In genomic region chr19:46718157-46718933, GRCh38 we compare ENCODE assay signal across 8 cellular contexts. TPM values are rescaled to one million over a fixed set of nuclear protein-coding genes. Genes with fewer than 3 reads are reported as not detected.
A peak's percentile ranks its signal among the peaks of the same experiment; 100 is the strongest.
DNase-seq lines count a peak whose midpoint lies in the region; ATAC-seq and TF ChIP-seq lines count a peak whose summit lies in the region.

No MANE protein-coding gene starts in this region.

- H3K36me3 Mint-ChIP-seq in glutamatergic neuron (ENCODE audit: unreplicated experiment), result no peaks in the 10 kb centered on the region

- intact Hi-C loops in testis (cut with DNase I; ENCODE audit: low total_unique reads), result no loop called here

- H3K4me3 Mint-ChIP-seq in glutamatergic neuron (ENCODE audit: unreplicated experiment), result peak overlapping the region; percentile 88

- H3K27me3 Mint-ChIP-seq in glutamatergic neuron (ENCODE audit: unreplicated experiment), result peaks cover 12% of the 10 kb centered on the region

- no peaks in the 10 kb centered on the region for H3K36me3 ChIP-seq in testis (ENCODE audit: low read depth, missing control alignments)

- no peak for ATAC-seq in HG03521 (IDR thresholded peaks at IDR 0.05; ENCODE audit: unreplicated experiment)

- H3K27me3 ChIP-seq in testis, result no peaks in the 10 kb centered on the region

- TF ChIP-seq CTCF in glutamatergic neuron (IDR thresholded peaks at IDR 0.05; ENCODE audit: partially characterized antibody, unreplicated experiment) (no peak), testis (IDR thresholded peaks at IDR 0.05) (no peak)

- WGBS in testis, 2 donors, result 56 to 58% methylated on average over 12 to 17 of the region's 17 CpGs

- H3K4me1 ChIP-seq in testis, result peaks cover 20% of the 10 kb centered on the region

- no peak overlapping the region for H3K27ac Mint-ChIP-seq in glutamatergic neuron (ENCODE audit: unreplicated experiment)

- H3K9me3 ChIP-seq in testis, result no peaks in the 10 kb centered on the region

- peaks cover 20% of the 10 kb centered on the region for H3K4me1 Mint-ChIP-seq in glutamatergic neuron (ENCODE audit: low read depth, unreplicated experiment)

- H3K9me3 Mint-ChIP-seq in glutamatergic neuron (ENCODE audit: unreplicated experiment), result peaks cover 7% of the 10 kb centered on the region

- TF ChIP-seq POLR2A in testis (IDR thresholded peaks at IDR 0.05), result no peak

- H3K27ac ChIP-seq in testis, result peak overlapping the region in 1 of 2 donors; percentile 89

- H3K4me3 ChIP-seq in testis, result no peak overlapping the region

- DNase-seq in GM19240 (ENCODE audit: insufficient read length, low spot score) (peak; percentile 57), NCI-H510A (lab: John Stamatoyannopoulos, UW) (peak; percentile 13), glutamatergic neuron (no peak), NCI-H1092 (lab: John Stamatoyannopoulos, UW) (no peak), testis (no peak)
- DNase-seq in activated CD8-positive, alpha-beta memory T cell treated with anti-CD3 and anti-CD28 coated beads, Interleukin-2, amount 50 U/mL, for 48 hours, result peak; percentile 76
- DNase-seq in stimulated activated CD4-positive, alpha-beta T cell treated with anti-CD3 and anti-CD28 coated beads, Interleukin-4, amount 100 ng/mL, for 24 hours, result peak; percentile 54

RNA-seq across cellular contexts. Expression of gene PRKD2, which starts 1.4 kb away (rescaled TPM):
- total RNA-seq in glutamatergic neuron (ENCODE audit: unreplicated experiment), result 54.7 TPM
- total RNA-seq in testis, result 10 to 100 TPM; 25.6 to 35.4 TPM
- 22.6 TPM for polyA plus RNA-seq in testis (ENCODE audit: insufficient read depth, low read depth, low replicate concordance)

RNA-seq across cellular contexts. Expression of gene FKRP, which starts 27.5 kb away (rescaled TPM):
- total RNA-seq in glutamatergic neuron (ENCODE audit: unreplicated experiment), result 46.6 TPM
- total RNA-seq in testis, result 10 to 100 TPM; 33.0 to 37.2 TPM
- 22.9 TPM for polyA plus RNA-seq in testis (ENCODE audit: insufficient read depth, low read depth, low replicate concordance)

RNA-seq across cellular contexts. Expression of gene STRN4, which starts 27.9 kb away (rescaled TPM):
- total RNA-seq in glutamatergic neuron (ENCODE audit: unreplicated experiment), result 117 TPM
- 100 to 1,000 TPM; 229 to 308 TPM for total RNA-seq in testis
- 213 TPM for polyA plus RNA-seq in testis (ENCODE audit: insufficient read depth, low read depth, low replicate concordance)

RNA-seq across cellular contexts. Expression of gene DACT3, which starts 57.4 kb away (rescaled TPM):
- total RNA-seq in glutamatergic neuron (ENCODE audit: unreplicated experiment) (55.1 TPM), testis (10 to 100 TPM; 17.2 to 30.6 TPM)
- 19.8 TPM for polyA plus RNA-seq in testis (ENCODE audit: insufficient read depth, low read depth, low replicate concordance)

Comparison
In these comparisons a context has a peak if more than half of its experiments do, and no peak if none do; other contexts are left out.
1. DNase-seq: peak in GM19240 (single experiment), NCI-H510A (single experiment), activated CD8-positive, alpha-beta memory T cell treated with anti-CD3 and anti-CD28 coated beads, Interleukin-2, amount 50 U/mL, for 48 hours (single experiment) and stimulated activated CD4-positive, alpha-beta T cell treated with anti-CD3 and anti-CD28 coated beads, Interleukin-4, amount 100 ng/mL, for 24 hours (single experiment); none in glutamatergic neuron (single experiment), NCI-H1092 (single experiment) and testis (single experiment).